15 cellular contexts compared by ENCODE assay signal in genomic region chr1:93677729-93678128, GRCh38.
"Had no signal": no experiment of that assay in that cellular context is flagged by ENCODE, and none has a peak within 500 bp of the region (broad histone marks: within the 10 kb centered on the region; RNA-seq: fewer than 3 reads in every experiment).

No MANE protein-coding gene starts in this region.

- ATAC-seq: activated CD8-positive, alpha-beta T cell treated with anti-CD3 and anti-CD28 coated beads, Interleukin-2, amount 10 ng/mL, durations not matched to agents 7 days and 5 days; lower lobe of right lung; mucosa of descending colon; naive thymus-derived CD8-positive, alpha-beta T cell; stimulated activated naive B cell treated with anti-CD40 and anti-IgM and Interleukin-4, amounts not matched to agents 10 μg/mL and 1 μg/mL and 100 μg/mL, for 72 hours had no signal

- H3K36me3 ChIP-seq: cardiac muscle cell, colonic mucosa, right atrium auricular region had no signal

- H3K9me3 ChIP-seq: colonic mucosa, lower lobe of right lung, mucosa of descending colon, right atrium auricular region had no signal

- H3K27me3 ChIP-seq: colonic mucosa, right atrium auricular region had no signal

- H3K27ac ChIP-seq: cardiac muscle cell, colonic mucosa had no signal

- DNase-seq: activated CD4-positive, alpha-beta T cell treated with anti-CD3 and anti-CD28 coated beads for 4 hours; activated CD8-positive, alpha-beta T cell treated with anti-CD3 and anti-CD28 coated beads, Interleukin-2, amount 10 ng/mL, durations not matched to agents 7 days and 5 days; activated naive CD4-positive, alpha-beta T cell treated with Interleukin-2 at 50 U/mL for 16 hours; colonic mucosa; hippocampal formation; lower lobe of right lung; mucosa of descending colon; naive thymus-derived CD8-positive, alpha-beta T cell; nucleus accumbens; stimulated activated CD4-positive, alpha-beta T cell treated with anti-CD3 and anti-CD28 coated beads, Interleukin-1b, Interleukin-23, amount 100 ng/mL, for 48 hours; stimulated activated naive B cell treated with anti-CD40 and anti-IgM and Interleukin-4, amounts not matched to agents 10 μg/mL and 1 μg/mL and 100 μg/mL, for 72 hours; substantia nigra; T-helper 9 cell had no signal

- H3K4me3 ChIP-seq: cardiac muscle cell, colonic mucosa, lower lobe of right lung, mucosa of descending colon, right atrium auricular region had no signal
